16 cellular contexts compared by ENCODE assay signal in genomic region chr2:179195146-179195545, GRCh38.
"Had no signal": no experiment of that assay in that cellular context is flagged by ENCODE, and none has a peak within 500 bp of the region (broad histone marks: within the 10 kb centered on the region; RNA-seq: fewer than 3 reads in every experiment).

No MANE protein-coding gene starts in this region.

- H3K27ac ChIP-seq: coronary artery, psoas muscle, right lobe of liver, testis, tibial nerve had no signal

- H3K36me3 Mint-ChIP-seq: stimulated activated effector memory CD8-positive, alpha-beta T cell treated with anti-CD3 and anti-CD28 coated beads, Interleukin-12 subunit alpha, Interleukin-12 subunit beta, amount 100 ng/mL, for 72 hours had no signal

- H3K4me1 Mint-ChIP-seq: stimulated activated effector memory CD8-positive, alpha-beta T cell treated with anti-CD3 and anti-CD28 coated beads, Interleukin-12 subunit alpha, Interleukin-12 subunit beta, amount 100 ng/mL, for 72 hours had no signal

- H3K27me3 ChIP-seq: right lobe of liver, testis, tibial nerve had no signal

- H3K36me3 ChIP-seq: right lobe of liver had no signal

- H3K9me3 ChIP-seq: right lobe of liver, testis had no signal

- H3K4me3 Mint-ChIP-seq: natural killer cell treated with Interleukin-12 subunit alpha and Interleukin-12 subunit beta and Interleukin-15 and Interleukin-18, amount 100 ng/mL, for 72 hours; stimulated activated effector memory CD8-positive, alpha-beta T cell treated with anti-CD3 and anti-CD28 coated beads, Interleukin-12 subunit alpha, Interleukin-12 subunit beta, amount 100 ng/mL, for 72 hours; stimulated activated naive CD8-positive, alpha-beta T cell treated with anti-CD3 and anti-CD28 coated beads, Interleukin-15, Interleukin-2, amounts not matched to agents 100 ng/mL and 50 ng/mL, for 24 hours had no signal

- H3K27me3 Mint-ChIP-seq: natural killer cell treated with Interleukin-12 subunit alpha and Interleukin-12 subunit beta and Interleukin-15 and Interleukin-18, amount 100 ng/mL, for 72 hours; stimulated activated naive CD8-positive, alpha-beta T cell treated with anti-CD3 and anti-CD28 coated beads, Interleukin-15, Interleukin-2, amounts not matched to agents 100 ng/mL and 50 ng/mL, for 24 hours had no signal

- H3K4me3 ChIP-seq: coronary artery, mucosa of descending colon, psoas muscle, right lobe of liver, testis, tibial nerve had no signal

- DNase-seq: effector CD4-positive, alpha-beta T cell; foreskin melanocyte; hypothalamus; kidney glomerular epithelial cell; mucosa of descending colon; psoas muscle; retina; right lobe of liver; stimulated activated CD4-positive, alpha-beta T cell treated with anti-CD3 and anti-CD28 coated beads, Interleukin-4, amount 100 ng/mL, for 1 hour; stimulated activated CD8-positive, alpha-beta memory T cell treated with anti-CD3 and anti-CD28 coated beads, Interleukin-4, amount 100 ng/mL, for 48 hours; testis had no signal

- ATAC-seq: mucosa of descending colon; natural killer cell treated with Interleukin-12 subunit alpha and Interleukin-12 subunit beta and Interleukin-15 and Interleukin-18, amount 100 ng/mL, for 72 hours; psoas muscle; right lobe of liver; stimulated activated effector memory CD8-positive, alpha-beta T cell treated with anti-CD3 and anti-CD28 coated beads, Interleukin-12 subunit alpha, Interleukin-12 subunit beta, amount 100 ng/mL, for 72 hours had no signal

- H3K4me1 ChIP-seq: psoas muscle, right lobe of liver, testis had no signal

- H3K27ac Mint-ChIP-seq: natural killer cell treated with Interleukin-12 subunit alpha and Interleukin-12 subunit beta and Interleukin-15 and Interleukin-18, amount 100 ng/mL, for 72 hours; stimulated activated effector memory CD8-positive, alpha-beta T cell treated with anti-CD3 and anti-CD28 coated beads, Interleukin-12 subunit alpha, Interleukin-12 subunit beta, amount 100 ng/mL, for 72 hours; stimulated activated naive CD8-positive, alpha-beta T cell treated with anti-CD3 and anti-CD28 coated beads, Interleukin-15, Interleukin-2, amounts not matched to agents 100 ng/mL and 50 ng/mL, for 24 hours had no signal
